Comparison of ENCODE assay signal across 8 cellular contexts in genomic region chr6:35294308-35294945, GRCh38. TPM values are rescaled to one million over a fixed set of nuclear protein-coding genes. Genes with fewer than 3 reads are reported as not detected.
DNase-seq lines count a peak whose midpoint lies in the region; ATAC-seq and TF ChIP-seq lines count a peak whose summit lies in the region.

No MANE protein-coding gene starts in this region.

- no peaks in the 10 kb centered on the region for H3K4me1 ChIP-seq in endodermal cell (ENCODE audit: control insufficient read depth, insufficient read depth, low read length)

- H3K36me3 ChIP-seq in endodermal cell (ENCODE audit: control insufficient read depth, insufficient read depth, low read length): peaks cover 26% of the 10 kb centered on the region

- H3K4me3 ChIP-seq in endodermal cell (ENCODE audit: low read length): no peak overlapping the region

- H3K4me3 Mint-ChIP-seq in endodermal cell (no peak overlapping the region), naive B cell (peak overlapping the region in 1 of 8 donors; percentile 60)
- no peak overlapping the region for H3K4me3 Mint-ChIP-seq in stimulated activated memory B cell treated with anti-CD40 and anti-IgM and Interleukin-4, amounts not matched to agents 10 μg/mL and 1 μg/mL and 100 μg/mL, for 72 hours

- H3K27me3 Mint-ChIP-seq in endodermal cell (ENCODE audit: insufficient read depth) (no peaks in the 10 kb centered on the region), naive B cell (no peaks in the 10 kb centered on the region)
- H3K27me3 Mint-ChIP-seq in stimulated activated memory B cell treated with anti-CD40 and anti-IgM and Interleukin-4, amounts not matched to agents 10 μg/mL and 1 μg/mL and 100 μg/mL, for 72 hours: no peaks in the 10 kb centered on the region

- H3K27ac ChIP-seq in endodermal cell (ENCODE audit: low read depth, low read length): no peak overlapping the region

- DNase-seq in NOMO-1 treated with DMSO at 0.1 percent for 48 hours (lab: John Stamatoyannopoulos, UW; ENCODE audit: unreplicated experiment): peak; percentile 26
- no peak for DNase-seq in NOMO-1 treated with dmso at 0.1 percent for 144 hours (lab: John Stamatoyannopoulos, UW; ENCODE audit: unreplicated experiment)
- DNase-seq in NCI-H146 treated with DMSO at 0.1 percent for 48 hours (lab: John Stamatoyannopoulos, UW; ENCODE audit: unreplicated experiment): peak; percentile 81
- peak; percentile 50 to 52 for DNase-seq in activated CD4-positive, alpha-beta T cell treated with anti-CD3 and anti-CD28 coated beads for 4 hours
- DNase-seq in endodermal cell: peak; percentile 85
- DNase-seq in naive B cell: peak; percentile 48

- H3K27ac Mint-ChIP-seq in endodermal cell (no peak overlapping the region), naive B cell (peak overlapping the region in 1 of 6 donors; percentile 63)
- H3K27ac Mint-ChIP-seq in stimulated activated memory B cell treated with anti-CD40 and anti-IgM and Interleukin-4, amounts not matched to agents 10 μg/mL and 1 μg/mL and 100 μg/mL, for 72 hours: no peak overlapping the region

- H3K36me3 Mint-ChIP-seq in endodermal cell (ENCODE audit: low read depth) (peaks cover 47% of the 10 kb centered on the region), naive B cell (peaks cover 14 to 25% of the 10 kb centered on the region in 2 donors)
- H3K36me3 Mint-ChIP-seq in stimulated activated memory B cell treated with anti-CD40 and anti-IgM and Interleukin-4, amounts not matched to agents 10 μg/mL and 1 μg/mL and 100 μg/mL, for 72 hours: peaks cover 58% of the 10 kb centered on the region

- no peaks in the 10 kb centered on the region for H3K9me3 Mint-ChIP-seq in endodermal cell
- H3K9me3 Mint-ChIP-seq in naive B cell: no peaks in the 10 kb centered on the region
- H3K9me3 Mint-ChIP-seq in stimulated activated memory B cell treated with anti-CD40 and anti-IgM and Interleukin-4, amounts not matched to agents 10 μg/mL and 1 μg/mL and 100 μg/mL, for 72 hours: no peaks in the 10 kb centered on the region

- no peak overlapping the region for H3K9ac ChIP-seq in endodermal cell (ENCODE audit: extremely low read depth, low read length, poor library complexity, severe bottlenecking)

- WGBS in endodermal cell (ENCODE audit: insufficient coverage in 1 of 2, insufficient read length in 1 of 2), 2 experiments: 61 to 64% methylated on average over 9 to 10 of the region's 10 CpGs

- peak; percentile 15 to 23 for ATAC-seq in naive B cell (ENCODE audit: low read depth in 2 of 2)
- ATAC-seq in GM18870 (IDR thresholded peaks at IDR 0.05; ENCODE audit: unreplicated experiment): no peak
- no peak for ATAC-seq in stimulated activated memory B cell treated with anti-CD40 and anti-IgM and Interleukin-4, amounts not matched to agents 10 μg/mL and 1 μg/mL and 100 μg/mL, for 72 hours

- H3K27me3 ChIP-seq in endodermal cell (ENCODE audit: control insufficient read depth, insufficient read depth, low read length, poor library complexity, severe bottlenecking): no peaks in the 10 kb centered on the region

- H3K4me1 Mint-ChIP-seq in endodermal cell (peaks cover 3% of the 10 kb centered on the region), naive B cell (peaks cover 30 to 32% (median 32%) of the 10 kb centered on the region in 3 donors)
- peaks cover 39% of the 10 kb centered on the region for H3K4me1 Mint-ChIP-seq in stimulated activated memory B cell treated with anti-CD40 and anti-IgM and Interleukin-4, amounts not matched to agents 10 μg/mL and 1 μg/mL and 100 μg/mL, for 72 hours

- TF ChIP-seq CTCF in endodermal cell (conservative IDR thresholded peaks at IDR 0.05): peak; percentile 90

- no peaks in the 10 kb centered on the region for H3K9me3 ChIP-seq in endodermal cell (ENCODE audit: control insufficient read depth, low read length)

RNA-seq across cellular contexts. Expression of gene DEF6, which starts 3.2 kb away (rescaled TPM):
- 1 to 10 TPM; 6.3 to 6.8 TPM for total RNA-seq in endodermal cell
- 2.0 TPM for polyA plus RNA-seq in endodermal cell (2013, experiment 1 of 2)
- 2.2 TPM for polyA plus RNA-seq in endodermal cell (2013, experiment 2 of 2)
- polyA plus RNA-seq in naive B cell (ENCODE audit: low read depth in 6 of 6): 100 to 1,000 TPM in 1 of 6 donors, 10 to 100 TPM in 5; 25.8 to 104 (median 58.3) TPM

RNA-seq across cellular contexts. Expression of gene ZNF76, which starts 34.9 kb away (rescaled TPM):
- total RNA-seq in endodermal cell: 10 to 100 TPM; 39.0 to 42.9 TPM
- 46.7 TPM for polyA plus RNA-seq in endodermal cell (2013, experiment 1 of 2)
- 38.9 TPM for polyA plus RNA-seq in endodermal cell (2013, experiment 2 of 2)
- polyA plus RNA-seq in naive B cell (ENCODE audit: low read depth in 6 of 6): 10 to 100 TPM; 22.4 to 42.1 (median 29.8) TPM

RNA-seq across cellular contexts. Expression of gene PPARD, which starts 47.9 kb away (rescaled TPM):
- total RNA-seq in endodermal cell: 10 to 100 TPM; 10.9 to 11.5 TPM
- polyA plus RNA-seq in endodermal cell (2013, experiment 1 of 2): 15.1 TPM
- 13.3 TPM for polyA plus RNA-seq in endodermal cell (2013, experiment 2 of 2)
- 10 to 100 TPM in 1 of 6 donors, 1 to 10 TPM in 4, not detected in 1; 5.6 to 13.9 (median 5.7) TPM for polyA plus RNA-seq in naive B cell (ENCODE audit: low read depth in 6 of 6)

Comparison
In these comparisons a context has a peak if more than half of its experiments do, and no peak if none do; other contexts are left out.
1. ATAC-seq: peak in naive B cell (2 of 2); none in GM18870 (single experiment) and stimulated activated memory B cell treated with anti-CD40 and anti-IgM and Interleukin-4, amounts not matched to agents 10 μg/mL and 1 μg/mL and 100 μg/mL, for 72 hours (single experiment).